In the genomic region with DNA sequence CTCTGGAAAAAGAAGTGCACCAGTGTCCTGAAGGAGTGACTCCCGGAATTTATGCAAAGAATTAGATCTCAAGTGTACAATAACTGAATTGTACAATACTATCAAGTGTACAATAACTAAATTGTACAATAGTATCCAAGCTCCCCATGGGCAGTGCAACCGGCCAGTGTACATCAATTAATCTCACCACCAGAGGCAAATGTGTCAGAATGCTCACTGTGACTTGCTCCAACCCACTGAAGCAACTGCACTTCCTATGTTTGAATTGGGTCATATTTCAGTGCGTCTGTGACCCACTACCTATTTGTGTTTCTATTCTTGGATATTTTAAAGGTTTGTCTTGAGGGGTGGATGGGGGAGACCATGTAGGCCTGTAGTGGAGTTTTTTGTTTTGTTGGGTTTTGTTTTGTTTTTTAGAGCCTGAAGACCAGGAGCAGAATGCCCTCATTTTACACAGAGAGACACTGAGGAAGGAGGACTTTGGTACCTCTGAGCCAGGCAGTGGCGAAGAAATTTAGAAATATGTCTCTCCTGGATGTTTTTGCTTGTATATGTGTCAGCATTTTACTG, we compare ENCODE assay signal across 1 cellular context.
TF ChIP-seq lines count a peak whose summit lies in the region.

No MANE protein-coding gene starts in this region.

TF ChIP-seq in HCT116, 20 proteins besides CTCF, POLR2A, EP300 and RAD21 (continued from another document):
- TF ChIP-seq, protein P1, sequence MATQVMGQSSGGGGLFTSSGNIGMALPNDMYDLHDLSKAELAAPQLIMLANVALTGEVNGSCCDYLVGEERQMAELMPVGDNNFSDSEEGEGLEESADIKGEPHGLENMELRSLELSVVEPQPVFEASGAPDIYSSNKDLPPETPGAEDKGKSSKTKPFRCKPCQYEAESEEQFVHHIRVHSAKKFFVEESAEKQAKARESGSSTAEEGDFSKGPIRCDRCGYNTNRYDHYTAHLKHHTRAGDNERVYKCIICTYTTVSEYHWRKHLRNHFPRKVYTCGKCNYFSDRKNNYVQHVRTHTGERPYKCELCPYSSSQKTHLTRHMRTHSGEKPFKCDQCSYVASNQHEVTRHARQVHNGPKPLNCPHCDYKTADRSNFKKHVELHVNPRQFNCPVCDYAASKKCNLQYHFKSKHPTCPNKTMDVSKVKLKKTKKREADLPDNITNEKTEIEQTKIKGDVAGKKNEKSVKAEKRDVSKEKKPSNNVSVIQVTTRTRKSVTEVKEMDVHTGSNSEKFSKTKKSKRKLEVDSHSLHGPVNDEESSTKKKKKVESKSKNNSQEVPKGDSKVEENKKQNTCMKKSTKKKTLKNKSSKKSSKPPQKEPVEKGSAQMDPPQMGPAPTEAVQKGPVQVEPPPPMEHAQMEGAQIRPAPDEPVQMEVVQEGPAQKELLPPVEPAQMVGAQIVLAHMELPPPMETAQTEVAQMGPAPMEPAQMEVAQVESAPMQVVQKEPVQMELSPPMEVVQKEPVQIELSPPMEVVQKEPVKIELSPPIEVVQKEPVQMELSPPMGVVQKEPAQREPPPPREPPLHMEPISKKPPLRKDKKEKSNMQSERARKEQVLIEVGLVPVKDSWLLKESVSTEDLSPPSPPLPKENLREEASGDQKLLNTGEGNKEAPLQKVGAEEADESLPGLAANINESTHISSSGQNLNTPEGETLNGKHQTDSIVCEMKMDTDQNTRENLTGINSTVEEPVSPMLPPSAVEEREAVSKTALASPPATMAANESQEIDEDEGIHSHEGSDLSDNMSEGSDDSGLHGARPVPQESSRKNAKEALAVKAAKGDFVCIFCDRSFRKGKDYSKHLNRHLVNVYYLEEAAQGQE (IDR thresholded peaks at IDR 0.05; ENCODE audit: low read depth) = no peak
- TF ChIP-seq EZH2phosphoT487 (IDR thresholded peaks at IDR 0.05; ENCODE audit: borderline replicate concordance) (no peak), JUND (IDR thresholded peaks at IDR 0.05) (no peak), CBX3 (IDR thresholded peaks at IDR 0.05; ENCODE audit: low read depth) (no peak)
